Comparison of ENCODE assay signal across 1 cellular context in genomic region chr17:7108560-7108925, GRCh38.
TF ChIP-seq lines count a peak whose summit lies in the region.

No MANE protein-coding gene starts in this region.

TF ChIP-seq in H1, 55 proteins besides CTCF, POLR2A, EP300 and RAD21:
- TF ChIP-seq POU5F1 (IDR thresholded peaks at IDR 0.05; ENCODE audit: low read depth, low read length): no peak
- no peak for TF ChIP-seq HDAC6 (IDR thresholded peaks at IDR 0.05; ENCODE audit: low read depth, low read length)
- TF ChIP-seq, protein P1, sequence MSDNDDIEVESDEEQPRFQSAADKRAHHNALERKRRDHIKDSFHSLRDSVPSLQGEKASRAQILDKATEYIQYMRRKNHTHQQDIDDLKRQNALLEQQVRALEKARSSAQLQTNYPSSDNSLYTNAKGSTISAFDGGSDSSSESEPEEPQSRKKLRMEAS (IDR thresholded peaks at IDR 0.05): no peak
- no peak for TF ChIP-seq TAF1 (IDR thresholded peaks at IDR 0.05; ENCODE audit: low read depth, low read length)
- TF ChIP-seq PHF8 (conservative IDR thresholded peaks at IDR 0.05; ENCODE audit: low read depth, low read length): no peak
- no peak for TF ChIP-seq CTBP2 (IDR thresholded peaks at IDR 0.05; ENCODE audit: borderline replicate concordance, insufficient read depth, insufficient read length, low read length)
- no peak for TF ChIP-seq CHD2 (IDR thresholded peaks at IDR 0.05; ENCODE audit: low read length)
- TF ChIP-seq USF2 (IDR thresholded peaks at IDR 0.05; ENCODE audit: low read length): no peak
- TF ChIP-seq SAP30 (IDR thresholded peaks at IDR 0.05; ENCODE audit: insufficient read depth, insufficient replicate concordance, low read length): no peak
- no peak for TF ChIP-seq SIX5 (IDR thresholded peaks at IDR 0.05; ENCODE audit: low read depth, low read length)
- no peak for TF ChIP-seq EZH2 (IDR thresholded peaks at IDR 0.05; ENCODE audit: low read depth, low read length, severe bottlenecking)
- no peak for TF ChIP-seq POLR2AphosphoS5 (IDR thresholded peaks at IDR 0.05; ENCODE audit: low read depth, low read length)
- no peak for TF ChIP-seq TBP (IDR thresholded peaks at IDR 0.05; ENCODE audit: low read depth, low read length)
